ENCODE assay signal across 10 cellular contexts in genomic region chr15:69557340-69558137, GRCh38.
A peak's percentile ranks its signal among the peaks of the same experiment; 100 is the strongest.
DNase-seq lines count a peak whose midpoint lies in the region; ATAC-seq and FAIRE-seq lines count a peak whose summit lies in the region.
"Had no signal": no experiment of that assay in that cellular context is flagged by ENCODE, and none has a peak within 500 bp of the region (broad histone marks: within the 10 kb centered on the region; RNA-seq: fewer than 3 reads in every experiment).

No MANE protein-coding gene starts in this region.

- CTCF ChIA-PET in activated CD4-positive, alpha-beta T cell treated with anti-CD3 and anti-CD28 coated beads for 36 hours (lab: Charles Lee), result interaction anchor here (1.5 kb wide), 1 partner anchor 27 kb away, joined by 3 read pairs; no protein-coding TSS in a partner anchor

- peak; percentile 16 for ATAC-seq in activated CD4-positive, alpha-beta T cell treated with anti-CD3 and anti-CD28 coated beads for 36 hours

- no peak overlapping the region for H3K4me3 Mint-ChIP-seq in activated CD4-positive, alpha-beta T cell treated with anti-CD3 and anti-CD28 coated beads for 36 hours

- no peaks in the 10 kb centered on the region for H3K36me3 Mint-ChIP-seq in activated CD4-positive, alpha-beta T cell treated with anti-CD3 and anti-CD28 coated beads for 36 hours (ENCODE audit: low read depth)

- no peaks in the 10 kb centered on the region for H3K27me3 Mint-ChIP-seq in activated CD4-positive, alpha-beta T cell treated with anti-CD3 and anti-CD28 coated beads for 36 hours

- POLR2A ChIA-PET in activated CD4-positive, alpha-beta T cell treated with anti-CD3 and anti-CD28 coated beads for 36 hours (lab: Charles Lee), result no interaction called here

- peak; percentile 96 for FAIRE-seq in urothelium cell line (lab: Jason Lieb, UNC)

- H3K27ac Mint-ChIP-seq in activated CD4-positive, alpha-beta T cell treated with anti-CD3 and anti-CD28 coated beads for 36 hours, result no peak overlapping the region

- DNase-seq in activated CD4-positive, alpha-beta T cell treated with anti-CD3 and anti-CD28 coated beads for 36 hours, result no peak
- DNase-seq in activated CD4-positive, alpha-beta T cell treated with anti-CD3 and anti-CD28 coated beads for 4 hours, result no peak
- DNase-seq in SW 1271 (lab: John Stamatoyannopoulos, UW), result peak; percentile 65 to 97
- DNase-seq in iris pigment epithelial cell (ENCODE audit: low read depth), result peak; percentile 93
- peak; percentile 87 for DNase-seq in urothelium cell line (ENCODE audit: low spot score)
- no peak for DNase-seq in stimulated activated CD4-positive, alpha-beta T cell treated with anti-CD3 and anti-CD28 coated beads, Interleukin-12 subunit alpha, Interleukin-12 subunit beta, amount 100 ng/mL, for 4 hours
- DNase-seq in activated CD8-positive, alpha-beta memory T cell treated with anti-CD3 and anti-CD28 coated beads for 24 hours, result no peak
- no peak for DNase-seq in NCI-H526 (lab: John Stamatoyannopoulos, UW)
- DNase-seq: DND-41, right cardiac atrium had no signal

- intact Hi-C loops in activated CD4-positive, alpha-beta T cell treated with anti-CD3 and anti-CD28 coated beads for 36 hours (cut with DNase I, micrococcal nuclease), result no loop called here

- no peaks in the 10 kb centered on the region for H3K9me3 Mint-ChIP-seq in activated CD4-positive, alpha-beta T cell treated with anti-CD3 and anti-CD28 coated beads for 36 hours (ENCODE audit: low read depth)

- peaks cover 9% of the 10 kb centered on the region for H3K4me1 Mint-ChIP-seq in activated CD4-positive, alpha-beta T cell treated with anti-CD3 and anti-CD28 coated beads for 36 hours

Comparison
In these comparisons a context has a peak if more than half of its experiments do, and no peak if none do; other contexts are left out.
1. DNase-seq: peak in SW 1271 (2 of 2), iris pigment epithelial cell (single experiment) and urothelium cell line (single experiment); none in activated CD4-positive, alpha-beta T cell treated with anti-CD3 and anti-CD28 coated beads for 36 hours (single experiment), activated CD4-positive, alpha-beta T cell treated with anti-CD3 and anti-CD28 coated beads for 4 hours (0 of 2), stimulated activated CD4-positive, alpha-beta T cell treated with anti-CD3 and anti-CD28 coated beads, Interleukin-12 subunit alpha, Interleukin-12 subunit beta, amount 100 ng/mL, for 4 hours (single experiment), activated CD8-positive, alpha-beta memory T cell treated with anti-CD3 and anti-CD28 coated beads for 24 hours (single experiment) and NCI-H526 (0 of 2).